ENCODE assay signal across 8 cellular contexts in the genomic region with DNA sequence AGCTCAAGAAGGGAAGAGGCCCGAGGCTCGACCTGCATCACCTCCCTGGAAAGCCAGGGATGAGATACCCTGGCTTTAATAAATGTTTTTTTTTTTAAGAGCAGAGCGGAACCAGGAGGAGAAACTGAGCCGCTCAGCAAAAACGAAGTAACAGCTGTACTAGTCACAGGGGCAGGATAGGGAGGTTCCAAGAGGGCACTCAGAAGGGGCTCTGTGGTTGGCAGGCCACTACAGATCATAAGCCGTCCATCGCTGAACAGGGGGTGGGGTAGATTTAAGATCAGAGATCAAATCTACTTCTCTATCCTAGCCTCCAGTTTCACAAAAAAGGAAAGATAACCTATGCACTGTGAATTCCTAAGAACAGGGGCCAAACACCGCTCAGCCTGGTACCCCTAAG. TPM values are rescaled to one million over a fixed set of nuclear protein-coding genes. Genes with fewer than 3 reads are reported as not detected.
DNase-seq lines count a peak whose midpoint lies in the region; ATAC-seq, FAIRE-seq and TF ChIP-seq lines count a peak whose summit lies in the region.

No MANE protein-coding gene starts in this region.

- H3K4me1 ChIP-seq in naive thymus-derived CD4-positive, alpha-beta T cell (ENCODE audit: control insufficient read depth in 2 of 2, insufficient read depth in 2 of 2, low read length in 2 of 2): peaks cover 4 to 12% of the 10 kb centered on the region in 2 donors

- H3K27ac ChIP-seq in naive thymus-derived CD4-positive, alpha-beta T cell (ENCODE audit: low read depth, low read length): peak overlapping the region; percentile 88

- H3K4me3 ChIP-seq in GM12864 (ENCODE audit: low read depth, low read length): peak overlapping the region; percentile 88
- peak overlapping the region; percentile 81 for H3K4me3 ChIP-seq in naive thymus-derived CD4-positive, alpha-beta T cell (ENCODE audit: low read length)

- H3K27ac Mint-ChIP-seq in effector memory CD8-positive, alpha-beta T cell: peak overlapping the region; percentile 95 to 97
- peak overlapping the region; percentile 94 to 99 (median 98) for H3K27ac Mint-ChIP-seq in naive thymus-derived CD4-positive, alpha-beta T cell

- no peaks in the 10 kb centered on the region for H3K9me3 Mint-ChIP-seq in effector memory CD8-positive, alpha-beta T cell
- H3K9me3 Mint-ChIP-seq in naive thymus-derived CD4-positive, alpha-beta T cell: peaks cover 0 to 4% (median 0%) of the 10 kb centered on the region in 11 donors

- peaks cover 0 to 5% of the 10 kb centered on the region in 2 donors for H3K27me3 Mint-ChIP-seq in effector memory CD8-positive, alpha-beta T cell
- H3K27me3 Mint-ChIP-seq in naive thymus-derived CD4-positive, alpha-beta T cell: peaks cover 0 to 4% (median 0%) of the 10 kb centered on the region in 5 donors

- peaks cover 11 to 36% (median 22%) of the 10 kb centered on the region in 3 experiments for H3K36me3 ChIP-seq in naive thymus-derived CD4-positive, alpha-beta T cell (ENCODE audit: control insufficient read depth in 2 of 3, insufficient read depth in 3 of 3, low read length in 3 of 3)

- CTCF ChIA-PET in naive thymus-derived CD4-positive, alpha-beta T cell (lab: Charles Lee): interaction anchor here (0.6 to 0.7 kb wide), 2 partner anchors 40 to 867 kb away, joined by 3 to 5 read pairs; no protein-coding TSS in a partner anchor

- TF ChIP-seq POLR2A in H54 (IDR thresholded peaks at IDR 0.05; ENCODE audit: low read depth, low read length): no peak

- no peak for ATAC-seq in effector memory CD8-positive, alpha-beta T cell (replicated peaks)
- no peak for ATAC-seq in naive thymus-derived CD4-positive, alpha-beta T cell
- no peak for ATAC-seq in HG02840 (IDR thresholded peaks at IDR 0.05; ENCODE audit: low FRiP score, unreplicated experiment)

- H3K36me3 Mint-ChIP-seq in effector memory CD8-positive, alpha-beta T cell (ENCODE audit: insufficient read depth): peaks cover 56% of the 10 kb centered on the region
- peaks cover 13 to 27% (median 24%) of the 10 kb centered on the region in 5 donors for H3K36me3 Mint-ChIP-seq in naive thymus-derived CD4-positive, alpha-beta T cell

- H3K4me1 Mint-ChIP-seq in effector memory CD8-positive, alpha-beta T cell (ENCODE audit: low read depth in 2 of 2): peaks cover 11 to 22% of the 10 kb centered on the region in 2 donors
- H3K4me1 Mint-ChIP-seq in naive thymus-derived CD4-positive, alpha-beta T cell: peaks cover 10 to 23% (median 21%) of the 10 kb centered on the region in 7 donors

- no peaks in the 10 kb centered on the region for H3K9me3 ChIP-seq in naive thymus-derived CD4-positive, alpha-beta T cell (ENCODE audit: control insufficient read depth in 2 of 3, low read length in 3 of 3)

- intact Hi-C loops in naive thymus-derived CD4-positive, alpha-beta T cell (cut with micrococcal nuclease): loop anchor here (2.0 to 10.0 kb wide), 6 partner anchors 140 to 1228 kb away; a partner anchor contains a TSS

- no peak for TF ChIP-seq CTCF in GM12864 (IDR thresholded peaks at IDR 0.05; ENCODE audit: low read depth, low read length, missing control alignments)

- POLR2A ChIA-PET in naive thymus-derived CD4-positive, alpha-beta T cell (lab: Charles Lee): interaction anchor here (1.1 to 3.3 kb wide), 6 partner anchors 17 to 367 kb away, joined by 3 to 22 read pairs (median 7); a partner anchor contains a TSS

- H3K4me3 Mint-ChIP-seq in effector memory CD8-positive, alpha-beta T cell: peak overlapping the region; percentile 89 to 91
- peak overlapping the region; percentile 78 to 98 (median 96) for H3K4me3 Mint-ChIP-seq in naive thymus-derived CD4-positive, alpha-beta T cell

- no peak for DNase-seq in GM12864 (ENCODE audit: low read depth)
- DNase-seq in RKO (ENCODE audit: low spot score): peak; percentile 54
- no peak for DNase-seq in effector memory CD8-positive, alpha-beta T cell
- DNase-seq in naive thymus-derived CD4-positive, alpha-beta T cell: peak in 1 of 9 donors; percentile 27
- DNase-seq in NCI-H2081 treated with DMSO at 0.1 percent for 48 hours (lab: John Stamatoyannopoulos, UW): no peak
- DNase-seq in H54 (ENCODE audit: insufficient read length, low spot score): no peak
- no peak for DNase-seq in COR-L47 (lab: John Stamatoyannopoulos, UW)

- no peaks in the 10 kb centered on the region for H3K27me3 ChIP-seq in naive thymus-derived CD4-positive, alpha-beta T cell (ENCODE audit: control insufficient read depth in 2 of 2, insufficient read depth in 2 of 2, low read length in 2 of 2)

- no peak for FAIRE-seq in H54 (lab: Jason Lieb, UNC)

RNA-seq across cellular contexts. Expression of a gene that starts 0.6 kb away (rescaled TPM):
- 100 to 1,000 TPM; 220 to 257 (median 232) TPM for total RNA-seq in naive thymus-derived CD4-positive, alpha-beta T cell
- 100 to 1,000 TPM; 163 to 191 TPM for polyA plus RNA-seq in naive thymus-derived CD4-positive, alpha-beta T cell

RNA-seq across cellular contexts. Expression of a gene that starts 21.5 kb away (rescaled TPM):
- total RNA-seq in naive thymus-derived CD4-positive, alpha-beta T cell: 10 to 100 TPM in 3 of 5 experiments, 1 to 10 TPM in 2; 2.3 to 13.1 (median 11.4) TPM
- polyA plus RNA-seq in naive thymus-derived CD4-positive, alpha-beta T cell: 1 to 10 TPM; 2.3 to 5.6 TPM

RNA-seq across cellular contexts. Expression of a gene that starts 46.9 kb away (rescaled TPM):
- total RNA-seq in naive thymus-derived CD4-positive, alpha-beta T cell: 10 to 100 TPM; 35.5 to 69.9 (median 37.7) TPM
- 100 to 1,000 TPM; 135 to 154 TPM for polyA plus RNA-seq in naive thymus-derived CD4-positive, alpha-beta T cell
